Comparison of ENCODE assay signal across 8 cellular contexts in the genomic region with DNA sequence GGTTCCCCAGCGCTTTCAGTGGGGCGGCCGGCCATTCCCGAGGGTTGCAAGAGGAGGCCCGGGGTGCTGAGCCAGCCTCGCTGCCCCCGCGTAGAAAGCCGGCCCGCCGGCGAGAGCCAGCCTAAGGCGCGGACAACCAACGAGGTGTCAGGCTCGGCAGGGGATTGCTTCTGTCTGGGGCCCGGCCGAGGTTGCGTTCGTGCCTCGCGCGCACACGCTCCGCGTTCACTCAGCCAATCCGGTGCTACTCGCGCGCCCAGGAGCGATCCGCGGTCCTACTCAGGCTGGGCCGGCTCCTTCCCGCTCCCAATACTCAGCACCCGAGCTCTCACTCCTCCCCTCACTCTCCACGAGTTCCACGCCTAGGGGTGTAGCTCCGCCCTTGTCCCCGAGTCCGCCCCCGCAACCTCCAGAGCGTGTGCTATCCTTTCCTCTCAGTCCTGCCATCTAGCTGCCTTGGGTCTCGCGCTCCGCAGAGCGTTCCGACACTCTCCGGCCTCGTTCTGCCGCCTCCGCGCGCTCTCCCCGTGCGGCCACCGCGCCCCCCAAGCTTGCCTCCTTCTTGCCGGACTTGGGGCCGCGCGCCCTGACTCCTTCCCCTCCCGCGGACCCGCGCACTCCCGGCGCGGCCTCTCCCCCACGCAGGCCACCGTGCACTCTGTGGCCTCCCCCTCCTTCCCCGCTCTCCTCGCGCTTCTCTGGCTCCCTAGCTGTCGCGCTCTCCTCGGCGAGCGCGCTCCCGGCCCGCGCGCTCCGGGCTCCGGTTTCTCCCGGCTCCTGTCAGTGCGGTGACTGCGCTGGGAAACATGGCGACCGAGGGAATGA. TPM values are rescaled to one million over a fixed set of nuclear protein-coding genes. Genes with fewer than 3 reads are reported as not detected.
A peak's percentile ranks its signal among the peaks of the same experiment; 100 is the strongest.
DNase-seq lines count a peak whose midpoint lies in the region; ATAC-seq and TF ChIP-seq lines count a peak whose summit lies in the region.

A gene (plus strand): TSS at position 426 of the 825 bp plus-strand sequence.

- CTCF ChIA-PET in A673 (lab: Charles Lee) = no interaction called here

- no peaks in the 10 kb centered on the region for H3K36me3 ChIP-seq in A673 (ENCODE audit: insufficient read depth, low read length, poor library complexity, severe bottlenecking)

- peaks cover 20% of the 10 kb centered on the region for H3K27me3 Mint-ChIP-seq in central memory CD8-positive, alpha-beta T cell

- H3K4me3 ChIP-seq in A673 (ENCODE audit: low read depth, low read length, poor library complexity, severe bottlenecking) = peak within 1 kb of the TSS; percentile 77

- peak within 1 kb of the TSS; percentile 86 for H3K4me3 Mint-ChIP-seq in central memory CD8-positive, alpha-beta T cell

- no peaks in the 10 kb centered on the region for H3K9me3 ChIP-seq in A673 (ENCODE audit: low read depth, low read length, poor library complexity, severe bottlenecking)

- H3K4me1 Mint-ChIP-seq in central memory CD8-positive, alpha-beta T cell = peaks cover 20% of the 10 kb centered on the region

- POLR2A ChIA-PET in A673 (lab: Charles Lee; ENCODE audit: low non-redundant PET) = interaction anchor here (0.7 kb wide), 1 partner anchor 636 kb away, joined by 5 read pairs; no protein-coding TSS in a partner anchor

- intact Hi-C loops in A673 (cut with micrococcal nuclease; ENCODE audit: unreplicated experiment) = no loop called here

- no peak within 1 kb of the TSS for H3K27ac Mint-ChIP-seq in central memory CD8-positive, alpha-beta T cell (ENCODE audit: low read depth)

- peak; percentile 98 for DNase-seq in A673 (ENCODE audit: low spot score)
- peak; percentile 96 for DNase-seq in NCI-H2196 (lab: John Stamatoyannopoulos, UW; ENCODE audit: unreplicated experiment)
- peak; percentile 73 for DNase-seq in activated CD4-positive, CD25-positive, alpha-beta regulatory T cell treated with anti-CD3 and anti-CD28 coated beads, Interleukin-2, amount 50 U/mL, for 16 hours (ENCODE audit: low read depth, low spot score)
- peak; percentile 55 to 56 for DNase-seq in central memory CD8-positive, alpha-beta T cell (ENCODE audit: low spot score in 2 of 2)
- DNase-seq in iris pigment epithelial cell (ENCODE audit: low read depth) = peak; percentile 100
- peak; percentile 83 for DNase-seq in stimulated activated CD4-positive, alpha-beta T cell treated with anti-CD3 and anti-CD28 coated beads, Interleukin-12 subunit alpha, Interleukin-12 subunit beta, amount 100 ng/mL, for 4 hours

- H3K9me3 Mint-ChIP-seq in central memory CD8-positive, alpha-beta T cell = no peaks in the 10 kb centered on the region

- peaks cover 14% of the 10 kb centered on the region for H3K27me3 ChIP-seq in A673 (replicated peaks; ENCODE audit: insufficient read depth, low read depth, low read length, poor library complexity)

- peak; percentile 59 for ATAC-seq in GM18861 (IDR thresholded peaks at IDR 0.05; ENCODE audit: unreplicated experiment)
- peak; percentile 74 for ATAC-seq in HG03097 (IDR thresholded peaks at IDR 0.05; ENCODE audit: low FRiP score, unreplicated experiment)
- peak; percentile 83 for ATAC-seq in central memory CD8-positive, alpha-beta T cell (replicated peaks; ENCODE audit: extremely low read depth, poor library complexity, severe bottlenecking)

- no TSS peak for BruUV-seq in A673 (replicated peaks; lab: Mats Ljungman, UMichigan)

- H3K4me1 ChIP-seq in A673 (ENCODE audit: insufficient read depth, low read length, poor library complexity, severe bottlenecking) = peaks cover 10% of the 10 kb centered on the region

- peak within 1 kb of the TSS; percentile 77 for H3K27ac ChIP-seq in A673 (ENCODE audit: low read depth, low read length, poor library complexity, severe bottlenecking)

- H3K36me3 Mint-ChIP-seq in central memory CD8-positive, alpha-beta T cell (ENCODE audit: insufficient read depth) = peaks cover 7% of the 10 kb centered on the region

- no peak for TF ChIP-seq CTCF in A673 (conservative IDR thresholded peaks at IDR 0.05; ENCODE audit: low read depth, low read length)

RNA-seq across cellular contexts. Expression of the gene that starts here (rescaled TPM):
- 29.9 and 30.3 TPM in 2 replicates for total RNA-seq in A673 (2021)

Comparison
In these comparisons a context has a peak if more than half of its experiments do, and no peak if none do; other contexts are left out.
1. Peak in every context shown above with its lines: DNase-seq, ATAC-seq, H3K4me3 ChIP-seq and H3K27ac ChIP-seq.